8 cellular contexts compared by ENCODE assay signal in the genomic region with DNA sequence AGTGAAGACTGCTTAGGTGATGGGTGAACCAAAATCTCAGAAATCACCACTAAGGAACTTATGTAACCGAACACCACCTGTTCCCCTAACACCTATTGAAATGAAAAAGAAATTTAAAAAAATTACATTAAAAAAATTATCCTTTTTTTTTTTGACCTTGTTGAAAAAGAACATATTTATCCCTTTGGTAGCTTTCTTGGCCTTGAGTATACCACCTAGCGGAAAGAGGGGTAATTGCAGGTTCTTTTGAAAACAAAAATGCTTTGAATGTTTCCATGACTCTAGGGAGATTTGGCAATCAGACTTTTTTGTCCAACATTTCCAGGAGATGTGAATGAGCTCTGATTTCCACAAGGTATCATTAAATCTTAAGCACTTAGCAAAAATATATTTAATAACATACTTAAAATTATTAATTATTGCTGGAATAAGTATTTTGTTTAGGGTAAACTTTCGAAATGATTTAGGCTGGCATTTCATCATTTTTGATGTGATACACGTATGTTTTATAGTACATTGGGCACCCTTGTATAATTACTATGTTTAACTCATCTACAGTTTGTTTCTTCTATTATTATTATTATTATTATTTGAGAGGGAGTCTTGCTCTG. TPM values are rescaled to one million over a fixed set of nuclear protein-coding genes. Genes with fewer than 3 reads are reported as not detected.
A peak's percentile ranks its signal among the peaks of the same experiment; 100 is the strongest.
DNase-seq lines count a peak whose midpoint lies in the region; ATAC-seq, FAIRE-seq and TF ChIP-seq lines count a peak whose summit lies in the region.

No MANE protein-coding gene starts in this region.

- no peak overlapping the region for H4K5ac ChIP-seq in IMR-90 (ENCODE audit: low read depth, low read length)

- H2BK120ac ChIP-seq in IMR-90 (ENCODE audit: low read depth, low read length): no peak overlapping the region

- no peaks in the 10 kb centered on the region for H3K9me3 ChIP-seq in IMR-90 (ENCODE audit: control insufficient read depth, insufficient read depth, low read length)
- H3K9me3 ChIP-seq in WERI-Rb-1 (ENCODE audit: severe bottlenecking): no peaks in the 10 kb centered on the region
- H3K9me3 ChIP-seq in keratinocyte (ENCODE audit: control insufficient read depth, low read depth, low read length): no peaks in the 10 kb centered on the region

- DNase-seq in DMS 273 treated with DMSO at 0.1 percent for 48 hours (lab: John Stamatoyannopoulos, UW) (peak; percentile 13), IMR-90 (peak; percentile 13), WERI-Rb-1 (no peak), keratinocyte (ENCODE audit: low read depth, low spot score) (no peak), urothelium cell line (ENCODE audit: low spot score) (peak; percentile 41)
- no peak for DNase-seq in activated naive CD4-positive, alpha-beta T cell treated with anti-CD3 and anti-CD28 coated beads, Interleukin-2, amount 50 U/mL, for 72 hours (ENCODE audit: low spot score in 2 of 2)

- no peak overlapping the region for H3K56ac ChIP-seq in IMR-90 (ENCODE audit: extremely low read depth, insufficient read depth, low read length)

- no peak overlapping the region for H3K4ac ChIP-seq in IMR-90 (ENCODE audit: low read depth, low read length)

- H3K9me3 Mint-ChIP-seq in activated naive CD4-positive, alpha-beta T cell treated with anti-CD3 and anti-CD28 coated beads, Interleukin-2, amount 50 U/mL, for 72 hours: no peaks in the 10 kb centered on the region

- H3K36me3 ChIP-seq in IMR-90 (ENCODE audit: control insufficient read depth, insufficient read depth, low read length): no peaks in the 10 kb centered on the region
- H3K36me3 ChIP-seq in WERI-Rb-1: no peaks in the 10 kb centered on the region
- no peaks in the 10 kb centered on the region for H3K36me3 ChIP-seq in keratinocyte (ENCODE audit: control insufficient read depth in 2 of 2, extremely low read depth in 1 of 2, insufficient read depth in 2 of 2, low read length in 2 of 2)

- no peak overlapping the region for H2AFZ ChIP-seq in IMR-90 (replicated peaks; ENCODE audit: low read length, poor library complexity)
- no peak overlapping the region for H2AFZ ChIP-seq in keratinocyte (ENCODE audit: control insufficient read depth, low read length)

- BruUV-seq in IMR-90 (replicated peaks; lab: Mats Ljungman, UMichigan): no TSS peak

- H3K27ac ChIP-seq in IMR-90 (ENCODE audit: insufficient read depth, low read length) (no peak overlapping the region), WERI-Rb-1 (no peak overlapping the region), keratinocyte (ENCODE audit: control insufficient read depth, insufficient read depth, low read length) (no peak overlapping the region)

- no peak overlapping the region for H3K4me2 ChIP-seq in IMR-90 (ENCODE audit: low read depth, low read length)
- H3K4me2 ChIP-seq in keratinocyte (ENCODE audit: control insufficient read depth, extremely low read depth, insufficient read depth, low read depth, low read length): no peak overlapping the region

- no peak overlapping the region for H3K18ac ChIP-seq in IMR-90 (ENCODE audit: low read depth, low read length)

- no peak for TF ChIP-seq RAD21 in IMR-90 (IDR thresholded peaks at IDR 0.05; ENCODE audit: low read length)

- H3K4me1 ChIP-seq in IMR-90 (ENCODE audit: control insufficient read depth, insufficient read depth, low read length) (no peaks in the 10 kb centered on the region), keratinocyte (ENCODE audit: control insufficient read depth, extremely low read depth, insufficient read depth, low read length) (no peaks in the 10 kb centered on the region)

- H4K20me1 ChIP-seq in IMR-90 (ENCODE audit: insufficient read depth, low read length): no peaks in the 10 kb centered on the region
- no peaks in the 10 kb centered on the region for H4K20me1 ChIP-seq in keratinocyte (ENCODE audit: control insufficient read depth, extremely low read depth, insufficient read depth, low read length)

- no peak overlapping the region for H2AK5ac ChIP-seq in IMR-90 (ENCODE audit: low read depth, low read length)

- no peak overlapping the region for H2BK15ac ChIP-seq in IMR-90 (ENCODE audit: low read depth, low read length)

- dilution Hi-C loops in IMR-90 (cut with HindIII; ENCODE audit: low sequenced_read_pairs, unreplicated experiment) (no loop called here), keratinocyte (cut with MboI; ENCODE audit: extremely low pct_ligation_motif_present, low sequenced_read_pairs) (no loop called here)

- H3K27ac Mint-ChIP-seq in activated naive CD4-positive, alpha-beta T cell treated with anti-CD3 and anti-CD28 coated beads, Interleukin-2, amount 50 U/mL, for 72 hours: no peak overlapping the region

- no peak overlapping the region for H3K9ac ChIP-seq in IMR-90 (ENCODE audit: low read depth, low read length)
- no peak overlapping the region for H3K9ac ChIP-seq in keratinocyte (ENCODE audit: control insufficient read depth, extremely low read depth, insufficient read depth, low read length)

- no peak for FAIRE-seq in keratinocyte (lab: Jason Lieb, UNC)
- no peak for FAIRE-seq in urothelium cell line (lab: Jason Lieb, UNC)

- H3K79me2 ChIP-seq in keratinocyte (ENCODE audit: control insufficient read depth, insufficient read depth, low read length): no peaks in the 10 kb centered on the region

- TF ChIP-seq POLR2A in IMR-90 (IDR thresholded peaks at IDR 0.05; ENCODE audit: low read depth, low read length): no peak

- H3K36me3 Mint-ChIP-seq in activated naive CD4-positive, alpha-beta T cell treated with anti-CD3 and anti-CD28 coated beads, Interleukin-2, amount 50 U/mL, for 72 hours: no peaks in the 10 kb centered on the region

- H2BK20ac ChIP-seq in IMR-90 (ENCODE audit: low read depth, low read length): no peak overlapping the region

- CTCF ChIA-PET in IMR-90 (lab: Yijun Ruan, JAX): interaction anchor here (0.6 to 2.0 kb wide), 4 partner anchors 29 to 287 kb away, joined by 3 to 5 read pairs (median 3); no protein-coding TSS in a partner anchor

- H3K23ac ChIP-seq in IMR-90 (ENCODE audit: low read depth, low read length): no peak overlapping the region

- H2AK9ac ChIP-seq in IMR-90 (replicated peaks; ENCODE audit: low read depth, low read length, poor library complexity): no peak overlapping the region

- TF ChIP-seq CTCF in IMR-90 (conservative IDR thresholded peaks at IDR 0.05; ENCODE audit: low read depth, low read length): peak; percentile 52
- TF ChIP-seq CTCF in WERI-Rb-1 (IDR thresholded peaks at IDR 0.05; ENCODE audit: low read depth, low read length): peak; percentile 35; the same call in 1 of the 2 replicates
- TF ChIP-seq CTCF in keratinocyte (optimal IDR thresholded peaks at IDR 0.05 in 1 of 3, IDR thresholded peaks at IDR 0.05 in 1 of 3, conservative IDR thresholded peaks at IDR 0.05 in 1 of 3; ENCODE audit: extremely low read depth in 1 of 3, insufficient read depth in 2 of 3, low read length in 3 of 3): peak in 2 of 3 experiments; percentile 31 to 45

- H2BK5ac ChIP-seq in IMR-90 (ENCODE audit: low read depth, low read length, poor library complexity, severe bottlenecking): no peak overlapping the region

- no peaks in the 10 kb centered on the region for H3K79me1 ChIP-seq in IMR-90 (ENCODE audit: low read depth in 1 of 2, low read length in 2 of 2)

- intact Hi-C loops in IMR-90 (cut with micrococcal nuclease): loop anchor here (2.0 kb wide), 1 partner anchor 287 kb away; no protein-coding TSS in a partner anchor

- H3K27me3 ChIP-seq in IMR-90 (ENCODE audit: control insufficient read depth, insufficient read depth, low read length) (no peaks in the 10 kb centered on the region), WERI-Rb-1 (ENCODE audit: insufficient read depth, low read depth, severe bottlenecking) (no peaks in the 10 kb centered on the region), keratinocyte (ENCODE audit: control insufficient read depth, extremely low read depth, insufficient read depth, low read length) (no peaks in the 10 kb centered on the region)

- in situ Hi-C loops in IMR-90 (cut with MboI; ENCODE audit: low sequenced_read_pairs): no loop called here

- POLR2A ChIA-PET in IMR-90 (lab: Charles Lee; ENCODE audit: unreplicated experiment): no interaction called here

- no peak overlapping the region for H4K8ac ChIP-seq in IMR-90 (ENCODE audit: low read depth in 2 of 2, low read length in 2 of 2)

- H4K91ac ChIP-seq in IMR-90 (ENCODE audit: insufficient read depth, low read depth, low read length): no peak overlapping the region

- H3K4me3 ChIP-seq in IMR-90 (ENCODE audit: insufficient read depth, low read depth, low read length) (no peak overlapping the region), WERI-Rb-1 (ENCODE audit: low read depth, low read length) (no peak overlapping the region), keratinocyte (ENCODE audit: control insufficient read depth in 2 of 3, extremely low read depth in 1 of 3, insufficient read depth in 2 of 3, low read depth in 1 of 3, low read length in 3 of 3) (no peak overlapping the region)

- H3K14ac ChIP-seq in IMR-90 (replicated peaks; ENCODE audit: low read depth, low read length): no peak overlapping the region

- no CpG with 5 or more reads among the region's 4 CpGs for WGBS in IMR-90 (ENCODE audit: extremely low coverage in 2 of 2, insufficient read length in 1 of 2), 2 experiments

- no peaks in the 10 kb centered on the region for H3K9me1 ChIP-seq in IMR-90 (ENCODE audit: insufficient read depth, low read length)
- no peaks in the 10 kb centered on the region for H3K9me1 ChIP-seq in keratinocyte (ENCODE audit: control insufficient read depth, extremely low read depth, insufficient read depth, low read length)

- no peak for ATAC-seq in IMR-90 (ENCODE audit: low read depth)
- no peak for ATAC-seq in HG03521 (IDR thresholded peaks at IDR 0.05; ENCODE audit: unreplicated experiment)
- no peak for ATAC-seq in GM18873 (IDR thresholded peaks at IDR 0.05; ENCODE audit: low FRiP score, unreplicated experiment)
- ATAC-seq in activated naive CD4-positive, alpha-beta T cell treated with anti-CD3 and anti-CD28 coated beads, Interleukin-2, amount 50 U/mL, for 72 hours: no peak

TF ChIP-seq in IMR-90, 13 proteins besides CTCF, POLR2A, EP300 and RAD21 (continues in another document):
- TF ChIP-seq RFX5 (IDR thresholded peaks at IDR 0.05; ENCODE audit: low read depth, low read length) (no peak), RCOR1 (IDR thresholded peaks at IDR 0.05; ENCODE audit: insufficient replicate concordance, low read length) (no peak)

RNA-seq across cellular contexts. Expression of a gene that starts 47.0 kb away (rescaled TPM):
- total RNA-seq in IMR-90 (2012; rRNA removed): not detected in 2 replicates
- polyA plus RNA-seq in IMR-90 (2012; rRNA removed) (0.03 TPM in 1 of 2 replicates, not detected in the other), keratinocyte (0.07 to 0.17 TPM in 2 of 3 replicates, not detected in the other)
- not detected in 2 replicates for polyA plus RNA-seq in IMR-90 (2012; cell fraction: cytosol; rRNA removed)
- not detected in 2 replicates for polyA plus RNA-seq in IMR-90 (2012; cell fraction: nucleus; rRNA removed; ENCODE audit: low replicate concordance)
- polyA plus RNA-seq in keratinocyte (2011; ENCODE audit: low read depth): not detected
- polyA plus RNA-seq in keratinocyte (2011; cell fraction: cytosol; rRNA removed): 0.11 and 0.12 TPM in 2 replicates
- polyA plus RNA-seq in keratinocyte (2011; cell fraction: nucleus; rRNA removed): 0.35 and 0.56 TPM in 2 replicates
- polyA plus RNA-seq in keratinocyte (2012; ENCODE audit: low replicate concordance): not detected in 2 replicates
- 0.10 to 0.51 TPM in 2 of 3 replicates, not detected in the other for polyA minus RNA-seq in keratinocyte
- not detected for polyA minus RNA-seq in keratinocyte (2011; cell fraction: cytosol; rRNA and poly(A)+ RNA removed)
- polyA minus RNA-seq in keratinocyte (2011; cell fraction: nucleus; rRNA and poly(A)+ RNA removed): 0.11 and 0.85 TPM in 2 replicates
- 100 to 1,000 TPM; 137 to 167 TPM for total RNA-seq in activated naive CD4-positive, alpha-beta T cell treated with anti-CD3 and anti-CD28 coated beads, Interleukin-2, amount 50 U/mL, for 72 hours

Comparison
In these comparisons a context has a peak if more than half of its experiments do, and no peak if none do; other contexts are left out.
1. DNase-seq: peak in DMS 273 treated with DMSO at 0.1 percent for 48 hours (single experiment), IMR-90 (single experiment) and urothelium cell line (single experiment); none in WERI-Rb-1 (single experiment), keratinocyte (single experiment) and activated naive CD4-positive, alpha-beta T cell treated with anti-CD3 and anti-CD28 coated beads, Interleukin-2, amount 50 U/mL, for 72 hours (0 of 2).
2. RNA of a gene that starts 47.0 kb away (total RNA-seq): 137 to 167 TPM in activated naive CD4-positive, alpha-beta T cell treated with anti-CD3 and anti-CD28 coated beads, Interleukin-2, amount 50 U/mL, for 72 hours; not detected in IMR-90; every median in the first group is over 100 times any median in the second.
3. Peak in every context shown above with its lines, with median percentiles within 50 percentile points of each other: CTCF ChIP-seq.